19 cellular contexts compared by ENCODE assay signal in the genomic region with DNA sequence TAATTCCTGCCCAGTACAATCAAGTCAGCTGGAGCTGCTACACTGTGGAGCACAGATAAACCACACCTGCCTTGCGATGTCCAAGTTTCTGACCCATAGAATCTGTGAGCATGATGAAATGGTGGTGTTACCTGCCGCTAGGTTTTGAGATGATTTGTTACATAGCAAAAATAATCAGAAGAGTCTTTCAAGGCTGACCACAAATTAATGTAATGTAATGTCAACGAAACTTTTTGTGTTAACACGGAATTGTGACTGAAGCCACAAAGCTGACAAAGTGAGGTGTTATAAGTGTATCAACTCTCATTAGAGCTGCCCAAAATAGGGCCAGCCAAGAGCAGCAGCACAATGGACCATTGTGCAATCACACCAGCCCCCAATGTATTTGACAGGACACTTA.
DNase-seq lines count a peak whose midpoint lies in the region; ATAC-seq, FAIRE-seq and TF ChIP-seq lines count a peak whose summit lies in the region.
"Had no signal": no experiment of that assay in that cellular context is flagged by ENCODE, and none has a peak within 500 bp of the region (broad histone marks: within the 10 kb centered on the region; RNA-seq: fewer than 3 reads in every experiment).

No MANE protein-coding gene starts in this region.

- no peak overlapping the region for H2AFZ ChIP-seq in HepG2 (ENCODE audit: low read length)
- no peak overlapping the region for H2AFZ ChIP-seq in mesenchymal stem cell (ENCODE audit: low read depth, low read length)
- H2AFZ ChIP-seq: GM23248 had no signal

- H3K4me1 ChIP-seq in HepG2 (ENCODE audit: insufficient read depth, low read length) = no peaks in the 10 kb centered on the region
- H3K4me1 ChIP-seq in right lobe of liver = peaks cover 0 to 7% (median 0%) of the 10 kb centered on the region in 4 donors
- peaks cover 0 to 49% of the 10 kb centered on the region in 2 donors for H3K4me1 ChIP-seq in ascending aorta
- peaks cover 12% of the 10 kb centered on the region for H3K4me1 ChIP-seq in mesenchymal stem cell (ENCODE audit: control insufficient read depth, insufficient read depth, low read depth, low read length)
- peaks cover 0 to 17% (median 13%) of the 10 kb centered on the region in 4 donors for H3K4me1 ChIP-seq in transverse colon

- ATAC-seq in HepG2 (no peak), right lobe of liver (no peak), GM18873 (IDR thresholded peaks at IDR 0.05; ENCODE audit: low FRiP score, unreplicated experiment) (no peak), HG02870 (IDR thresholded peaks at IDR 0.05; ENCODE audit: unreplicated experiment) (no peak)

- peak overlapping the region in 1 of 2 experiments; percentile 84 for H2BK12ac ChIP-seq in mesenchymal stem cell (ENCODE audit: low read length in 2 of 2)

- no peak overlapping the region for H3K23ac ChIP-seq in mesenchymal stem cell (ENCODE audit: low read length in 2 of 2)

- H3K4me2 ChIP-seq in HepG2 (ENCODE audit: low read depth, low read length) (no peak overlapping the region), mesenchymal stem cell (ENCODE audit: low read length, poor library complexity, severe bottlenecking) (no peak overlapping the region)
- H3K4me2 ChIP-seq: BLaER1 treated with 17β-estradiol and CSF1 and Interleukin-3, amounts not matched to agents 10 nM and 100 nM had no signal

- no peaks in the 10 kb centered on the region for H4K20me1 ChIP-seq in HepG2 (ENCODE audit: insufficient read depth, low read length)
- H4K20me1 ChIP-seq: BLaER1 treated with 17β-estradiol and CSF1 and Interleukin-3, amounts not matched to agents 10 nM and 100 nM had no signal

- 62% methylated on average over 4 of the region's 4 CpGs for WGBS in HepG2 (ENCODE audit: low lambda C conversion rate)
- WGBS in right lobe of liver (ENCODE audit: insufficient coverage, low coverage, low lambda C conversion rate, missing lambda C conversion rate) = 94% methylated on average over 2 of the region's 4 CpGs
- 96% methylated on average over 4 of the region's 4 CpGs for WGBS in mesenchymal stem cell
- 95 to 99% methylated on average over 4 of the region's 4 CpGs for WGBS in transverse colon (ENCODE audit: low coverage in 1 of 2), 2 donors

- H3K27ac ChIP-seq in HepG2 (ENCODE audit: extremely low read length, insufficient read depth, low read length) = no peak overlapping the region
- no peak overlapping the region for H3K27ac ChIP-seq in right lobe of liver
- H3K27ac ChIP-seq in ascending aorta = peak overlapping the region; percentile 23 to 62
- H3K27ac ChIP-seq in mesenchymal stem cell (ENCODE audit: low read length, poor library complexity, severe bottlenecking) = no peak overlapping the region
- no peak overlapping the region for H3K27ac ChIP-seq in transverse colon
- H3K27ac ChIP-seq: BLaER1 treated with 17β-estradiol and CSF1 and Interleukin-3, amounts not matched to agents 10 nM and 100 nM; GM23248 had no signal

- no peak for DNase-seq in HepG2 (ENCODE audit: low spot score)
- no peak for DNase-seq in right lobe of liver
- DNase-seq in ascending aorta (ENCODE audit: low spot score in 2 of 2) = no peak
- DNase-seq in mesenchymal stem cell = no peak
- DNase-seq in activated gamma-delta T cell treated with Interleukin-2 at 50 U/mL for 16 hours = no peak
- no peak for DNase-seq in transverse colon
- DNase-seq: 8988T; CD8-positive, alpha-beta memory T cell; COR-L47; HCEC 1CT; KG1 had no signal

- H3K18ac ChIP-seq in mesenchymal stem cell (ENCODE audit: low read depth in 1 of 2, low read length in 2 of 2) = no peak overlapping the region

- no peak for TF ChIP-seq EP300 in HepG2 (IDR thresholded peaks at IDR 0.05; ENCODE audit: low read depth in 2 of 2, low read length in 2 of 2)
- TF ChIP-seq EP300 in HepG2 (CRISPR knock-in tag; IDR thresholded peaks at IDR 0.05; ENCODE audit: borderline replicate concordance) = no peak
- no peak for TF ChIP-seq EP300 in transverse colon (IDR thresholded peaks at IDR 0.05; ENCODE audit: low read depth)

- intact Hi-C loops in HepG2 (cut with micrococcal nuclease; ENCODE audit: unreplicated experiment) (no loop called here), right lobe of liver (cut with DNase I) (no loop called here), ascending aorta (cut with DNase I) (loop anchor here (5.0 to 10.0 kb wide), 3 partner anchors 77 to 1619 kb away; partner anchors contain the start of gene AHR), transverse colon (cut with DNase I; ENCODE audit: low total_unique reads) (no loop called here)

- H3K79me2 ChIP-seq in HepG2 (ENCODE audit: insufficient read depth, low read length) = no peaks in the 10 kb centered on the region

- no peak overlapping the region for H2BK15ac ChIP-seq in mesenchymal stem cell (ENCODE audit: low read depth, poor library complexity, severe bottlenecking)

- H4K91ac ChIP-seq in mesenchymal stem cell (ENCODE audit: low read length) = no peak overlapping the region

- H3K79me1 ChIP-seq in mesenchymal stem cell (replicated peaks; ENCODE audit: low read length, poor library complexity, severe bottlenecking) = peaks cover under 1% of the 10 kb centered on the region

- no peak for TF ChIP-seq POLR2A in HepG2 (IDR thresholded peaks at IDR 0.05; ENCODE audit: insufficient read depth in 1 of 2, low read depth in 2 of 2, low read length in 2 of 2)
- TF ChIP-seq POLR2A in right lobe of liver (IDR thresholded peaks at IDR 0.05) = no peak
- no peak for TF ChIP-seq POLR2A in transverse colon (IDR thresholded peaks at IDR 0.05)

- H3K9me3 ChIP-seq in HepG2 (ENCODE audit: low read length) (no peaks in the 10 kb centered on the region), right lobe of liver (no peaks in the 10 kb centered on the region), ascending aorta (no peaks in the 10 kb centered on the region), mesenchymal stem cell (ENCODE audit: control insufficient read depth, low read length) (no peaks in the 10 kb centered on the region), transverse colon (no peaks in the 10 kb centered on the region)

- H3K4me3 ChIP-seq in HepG2 (replicated peaks in 1 of 3; ENCODE audit: insufficient read depth in 1 of 3, low read depth in 2 of 3, low read length in 3 of 3) (no peak overlapping the region), right lobe of liver (no peak overlapping the region), ascending aorta (no peak overlapping the region), mesenchymal stem cell (ENCODE audit: insufficient read depth in 1 of 2, low read depth in 1 of 2, low read length in 2 of 2) (no peak overlapping the region), transverse colon (no peak overlapping the region)
- H3K4me3 ChIP-seq: BLaER1 treated with 17β-estradiol and CSF1 and Interleukin-3, amounts not matched to agents 10 nM and 100 nM; GM23248 had no signal

- CTCF ChIA-PET in HepG2 (lab: Yijun Ruan, JAX; ENCODE audit: low intra/inter-chr PET ratio, low total read pairs) = no interaction called here

- FAIRE-seq in HepG2 (lab: Jason Lieb, UNC) = no peak
- FAIRE-seq: D721Med, G401.6, H54, HTR-8/SVneo had no signal

- H2AK5ac ChIP-seq in mesenchymal stem cell (ENCODE audit: low read length, severe bottlenecking) = peak overlapping the region; percentile 47

- in situ Hi-C loops in HepG2 (cut with HindIII; ENCODE audit: extremely low pct_ligation_motif_present, low pct_unique_long_range_greater_than_20kb) = no loop called here
- in situ Hi-C loops in transverse colon (cut with MboI; ENCODE audit: low pct_ligation_motif_present in 1 of 4, low pct_unique_long_range_greater_than_20kb in 1 of 4, low sequenced_read_pairs in 3 of 4) = no loop called here

- H2BK120ac ChIP-seq in mesenchymal stem cell (ENCODE audit: low read depth, low read length) = no peak overlapping the region

- POLR2A ChIA-PET in HepG2 (lab: Yijun Ruan, JAX) = no interaction called here

- H3K36me3 ChIP-seq in HepG2 (replicated peaks in 1 of 2; ENCODE audit: control insufficient read depth in 1 of 2, insufficient read depth in 2 of 2, low read length in 2 of 2) (no peaks in the 10 kb centered on the region), right lobe of liver (no peaks in the 10 kb centered on the region), ascending aorta (no peaks in the 10 kb centered on the region), mesenchymal stem cell (ENCODE audit: control insufficient read depth in 1 of 2, insufficient read depth in 2 of 2, low read depth in 1 of 2, low read length in 2 of 2) (no peaks in the 10 kb centered on the region), transverse colon (no peaks in the 10 kb centered on the region)
- H3K36me3 ChIP-seq: BLaER1 treated with 17β-estradiol and CSF1 and Interleukin-3, amounts not matched to agents 10 nM and 100 nM had no signal

- peak overlapping the region in 1 of 2 experiments; percentile 56 for H3K4ac ChIP-seq in mesenchymal stem cell (ENCODE audit: low read depth in 1 of 2, low read length in 2 of 2)

- H3K9ac ChIP-seq in HepG2 (ENCODE audit: insufficient read depth, low read depth, low read length) (no peak overlapping the region), mesenchymal stem cell (ENCODE audit: low read length) (no peak overlapping the region)
- H3K9ac ChIP-seq: BLaER1 treated with 17β-estradiol and CSF1 and Interleukin-3, amounts not matched to agents 10 nM and 100 nM; GM23248 had no signal

- no TSS peak for BruUV-seq in HepG2 (replicated peaks; lab: Mats Ljungman, UMichigan)

- H3K27me3 ChIP-seq in HepG2 (ENCODE audit: control insufficient read depth in 1 of 2, insufficient read depth in 2 of 2, low read length in 2 of 2) (no peaks in the 10 kb centered on the region), right lobe of liver (no peaks in the 10 kb centered on the region), ascending aorta (no peaks in the 10 kb centered on the region), mesenchymal stem cell (ENCODE audit: control insufficient read depth in 1 of 2, insufficient read depth in 1 of 2, low read length in 2 of 2) (no peaks in the 10 kb centered on the region), transverse colon (no peaks in the 10 kb centered on the region)
- H3K27me3 ChIP-seq: BLaER1 treated with 17β-estradiol and CSF1 and Interleukin-3, amounts not matched to agents 10 nM and 100 nM had no signal

- no peak overlapping the region for H3K14ac ChIP-seq in mesenchymal stem cell (ENCODE audit: low read length in 2 of 2)

- no peak for TF ChIP-seq RAD21 in HepG2 (CRISPR knock-in tag; IDR thresholded peaks at IDR 0.05)

- H2BK5ac ChIP-seq in mesenchymal stem cell (ENCODE audit: low read depth, low read length, poor library complexity, severe bottlenecking) = no peak overlapping the region

- TF ChIP-seq CTCF in HepG2 (CRISPR knock-in tag; IDR thresholded peaks at IDR 0.05) (no peak), right lobe of liver (IDR thresholded peaks at IDR 0.05) (no peak), ascending aorta (IDR thresholded peaks at IDR 0.05) (no peak), transverse colon (IDR thresholded peaks at IDR 0.05) (no peak)

- H4K8ac ChIP-seq in mesenchymal stem cell (ENCODE audit: low read length) = no peak overlapping the region

Comparison
In these comparisons a context has a peak if more than half of its experiments do, and no peak if none do; other contexts are left out.
1. H3K27ac ChIP-seq: peak in ascending aorta (2 of 2); none in HepG2 (single experiment), right lobe of liver (0 of 3), mesenchymal stem cell (single experiment) and transverse colon (0 of 4).